In genomic region chr2:169768262-169768995, GRCh38 we compare ENCODE assay signal across 8 cellular contexts. TPM values are rescaled to one million over a fixed set of nuclear protein-coding genes. Genes with fewer than 3 reads are reported as not detected.
DNase-seq lines count a peak whose midpoint lies in the region; ATAC-seq and TF ChIP-seq lines count a peak whose summit lies in the region.

No MANE protein-coding gene starts in this region.

- no peaks in the 10 kb centered on the region for H3K9me3 ChIP-seq in Karpas-422 (ENCODE audit: low read length)

- H3K9me2 ChIP-seq in Karpas-422 (replicated peaks; ENCODE audit: insufficient read depth, low read length): no peaks in the 10 kb centered on the region

- no peaks in the 10 kb centered on the region for H3K36me3 ChIP-seq in Karpas-422 (ENCODE audit: insufficient read depth, low read length)

- peak; percentile 62 for ATAC-seq in activated T-helper 17 cell treated with anti-CD3 and anti-CD28 coated beads, Interleukin-2, amount 50 U/mL, for 72 hours (replicated peaks)
- ATAC-seq in left ventricle myocardium superior: peak; percentile 25
- ATAC-seq in HG03097 (IDR thresholded peaks at IDR 0.05; ENCODE audit: low FRiP score, unreplicated experiment): no peak

- no peaks in the 10 kb centered on the region for H3K27me3 ChIP-seq in Karpas-422 (ENCODE audit: low read length)

- DNase-seq in GM13976 (ENCODE audit: low spot score) (peak; percentile 54), left ventricle myocardium superior (peak; percentile 46), NCI-H1092 (lab: John Stamatoyannopoulos, UW) (no peak), Karpas-422 (no peak), NCI-H2171 treated with DMSO at 0.1 percent for 48 hours (lab: John Stamatoyannopoulos, UW) (no peak)
- DNase-seq in stimulated activated CD4-positive, alpha-beta T cell treated with anti-CD3 and anti-CD28 coated beads, Interleukin-4, amount 100 ng/mL, for 24 hours: peak; percentile 11

- intact Hi-C loops in left ventricle myocardium superior (cut with micrococcal nuclease): no loop called here

- H4K20me1 ChIP-seq in Karpas-422 (ENCODE audit: insufficient read depth, low read depth, low read length): no peaks in the 10 kb centered on the region

- no peak overlapping the region for H3K4me3 ChIP-seq in Karpas-422 (ENCODE audit: low read length)

- no peak overlapping the region for H3K27ac ChIP-seq in Karpas-422 (ENCODE audit: low read length)

- no peaks in the 10 kb centered on the region for H3K9me3 Mint-ChIP-seq in activated T-helper 17 cell treated with anti-CD3 and anti-CD28 coated beads, Interleukin-2, amount 50 U/mL, for 72 hours

- no peak overlapping the region for H2AFZ ChIP-seq in Karpas-422 (ENCODE audit: low read length)

- no peak overlapping the region for H3K4me2 ChIP-seq in Karpas-422 (ENCODE audit: low read depth, low read length, poor library complexity, severe bottlenecking)

- H3K36me3 Mint-ChIP-seq in activated T-helper 17 cell treated with anti-CD3 and anti-CD28 coated beads, Interleukin-2, amount 50 U/mL, for 72 hours (ENCODE audit: low read depth): no peaks in the 10 kb centered on the region

- H3K27ac Mint-ChIP-seq in activated T-helper 17 cell treated with anti-CD3 and anti-CD28 coated beads, Interleukin-2, amount 50 U/mL, for 72 hours: no peak overlapping the region

- H3K79me2 ChIP-seq in Karpas-422 (ENCODE audit: low read length): no peaks in the 10 kb centered on the region

- H3K4me3 Mint-ChIP-seq in activated T-helper 17 cell treated with anti-CD3 and anti-CD28 coated beads, Interleukin-2, amount 50 U/mL, for 72 hours: peak overlapping the region; percentile 69

- H3K4me1 Mint-ChIP-seq in activated T-helper 17 cell treated with anti-CD3 and anti-CD28 coated beads, Interleukin-2, amount 50 U/mL, for 72 hours: no peaks in the 10 kb centered on the region

- peaks cover 6% of the 10 kb centered on the region for H3K27me3 Mint-ChIP-seq in activated T-helper 17 cell treated with anti-CD3 and anti-CD28 coated beads, Interleukin-2, amount 50 U/mL, for 72 hours

- H3K9ac ChIP-seq in Karpas-422 (ENCODE audit: low read length): no peak overlapping the region

- in situ Hi-C loops in GM13976 (cut with MboI; ENCODE audit: low sequenced_read_pairs, unreplicated experiment): no loop called here

- H3K4me1 ChIP-seq in Karpas-422 (ENCODE audit: low read length): no peaks in the 10 kb centered on the region

- TF ChIP-seq CTCF in GM13976 (IDR thresholded peaks at IDR 0.05; ENCODE audit: borderline replicate concordance, control extremely low read depth, extremely low read depth, insufficient read depth, missing control alignments): no peak

RNA-seq across cellular contexts. Expression of gene SSB, which starts 30.2 kb away (rescaled TPM):
- 100 to 1,000 TPM in 1 of 2 donors, 10 to 100 TPM in 1; 39.5 to 112 TPM for total RNA-seq in activated T-helper 17 cell treated with anti-CD3 and anti-CD28 coated beads, Interleukin-2, amount 50 U/mL, for 72 hours
- total RNA-seq in left ventricle myocardium superior: 54.8 TPM
- total RNA-seq in Karpas-422 (2014; rRNA removed; shearing (Covaris generic); ENCODE audit: low replicate concordance): 129 and 160 TPM in 2 replicates

RNA-seq across cellular contexts. Expression of gene KLHL23, which starts 34.8 kb away (rescaled TPM):
- 10 to 100 TPM in 1 of 2 donors, 1 to 10 TPM in 1; 3.2 to 10.4 TPM for total RNA-seq in activated T-helper 17 cell treated with anti-CD3 and anti-CD28 coated beads, Interleukin-2, amount 50 U/mL, for 72 hours
- total RNA-seq in left ventricle myocardium superior: 23.0 TPM
- 24.5 and 30.7 TPM in 2 replicates for total RNA-seq in Karpas-422 (2014; rRNA removed; shearing (Covaris generic); ENCODE audit: low replicate concordance)

RNA-seq across cellular contexts. Expression of gene METTL5, which starts 56.3 kb away (rescaled TPM):
- 10 to 100 TPM; 54.4 to 78.7 TPM for total RNA-seq in activated T-helper 17 cell treated with anti-CD3 and anti-CD28 coated beads, Interleukin-2, amount 50 U/mL, for 72 hours
- total RNA-seq in left ventricle myocardium superior: 67.8 TPM
- 100 and 105 TPM in 2 replicates for total RNA-seq in Karpas-422 (2014; rRNA removed; shearing (Covaris generic); ENCODE audit: low replicate concordance)

RNA-seq across cellular contexts. Expression of gene UBR3, which starts 58.8 kb away (rescaled TPM):
- total RNA-seq in activated T-helper 17 cell treated with anti-CD3 and anti-CD28 coated beads, Interleukin-2, amount 50 U/mL, for 72 hours: 10 to 100 TPM; 28.6 to 32.7 TPM
- 127 TPM for total RNA-seq in left ventricle myocardium superior
- 26.7 and 50.8 TPM in 2 replicates for total RNA-seq in Karpas-422 (2014; rRNA removed; shearing (Covaris generic); ENCODE audit: low replicate concordance)

Comparison
In these comparisons a context has a peak if more than half of its experiments do, and no peak if none do; other contexts are left out.
1. DNase-seq: peak in GM13976 (single experiment), left ventricle myocardium superior (single experiment) and stimulated activated CD4-positive, alpha-beta T cell treated with anti-CD3 and anti-CD28 coated beads, Interleukin-4, amount 100 ng/mL, for 24 hours (single experiment); none in NCI-H1092 (single experiment), Karpas-422 (single experiment) and NCI-H2171 treated with DMSO at 0.1 percent for 48 hours (single experiment).